In genomic region chrX:31858915-31859314, GRCh38 we compare ENCODE assay signal across 2 cellular contexts.
TF ChIP-seq lines count a peak whose summit lies in the region.

No MANE protein-coding gene starts in this region.

TF ChIP-seq in K562, 482 proteins besides CTCF, POLR2A, EP300 and RAD21 (continued from another document):
- TF ChIP-seq ZNF398 (CRISPR knock-in tag; IDR thresholded peaks at IDR 0.05) = no peak

TF ChIP-seq in SK-N-SH, 30 proteins besides CTCF, POLR2A, EP300 and RAD21 (continued from another document):
- no peak for TF ChIP-seq REST (IDR thresholded peaks at IDR 0.05; ENCODE audit: low read depth, low read length)
- TF ChIP-seq YY1 (IDR thresholded peaks at IDR 0.05; ENCODE audit: low read depth) = no peak
- TF ChIP-seq MXI1 (IDR thresholded peaks at IDR 0.05; ENCODE audit: low read depth, low read length) = no peak
- TF ChIP-seq NFIC (IDR thresholded peaks at IDR 0.05; ENCODE audit: borderline replicate concordance) = no peak
- TF ChIP-seq GATA2 (CRISPR knock-in tag; IDR thresholded peaks at IDR 0.05) = no peak
- no peak for TF ChIP-seq FOXM1 (IDR thresholded peaks at IDR 0.05; ENCODE audit: low read depth)
- no peak for TF ChIP-seq JUND (IDR thresholded peaks at IDR 0.05)
- no peak for TF ChIP-seq EZH2phosphoT487 (IDR thresholded peaks at IDR 0.05; ENCODE audit: borderline replicate concordance, low read depth)
- no peak for TF ChIP-seq POLR2AphosphoS5 (IDR thresholded peaks at IDR 0.05; ENCODE audit: low read depth, low read length)
